In the genomic region with DNA sequence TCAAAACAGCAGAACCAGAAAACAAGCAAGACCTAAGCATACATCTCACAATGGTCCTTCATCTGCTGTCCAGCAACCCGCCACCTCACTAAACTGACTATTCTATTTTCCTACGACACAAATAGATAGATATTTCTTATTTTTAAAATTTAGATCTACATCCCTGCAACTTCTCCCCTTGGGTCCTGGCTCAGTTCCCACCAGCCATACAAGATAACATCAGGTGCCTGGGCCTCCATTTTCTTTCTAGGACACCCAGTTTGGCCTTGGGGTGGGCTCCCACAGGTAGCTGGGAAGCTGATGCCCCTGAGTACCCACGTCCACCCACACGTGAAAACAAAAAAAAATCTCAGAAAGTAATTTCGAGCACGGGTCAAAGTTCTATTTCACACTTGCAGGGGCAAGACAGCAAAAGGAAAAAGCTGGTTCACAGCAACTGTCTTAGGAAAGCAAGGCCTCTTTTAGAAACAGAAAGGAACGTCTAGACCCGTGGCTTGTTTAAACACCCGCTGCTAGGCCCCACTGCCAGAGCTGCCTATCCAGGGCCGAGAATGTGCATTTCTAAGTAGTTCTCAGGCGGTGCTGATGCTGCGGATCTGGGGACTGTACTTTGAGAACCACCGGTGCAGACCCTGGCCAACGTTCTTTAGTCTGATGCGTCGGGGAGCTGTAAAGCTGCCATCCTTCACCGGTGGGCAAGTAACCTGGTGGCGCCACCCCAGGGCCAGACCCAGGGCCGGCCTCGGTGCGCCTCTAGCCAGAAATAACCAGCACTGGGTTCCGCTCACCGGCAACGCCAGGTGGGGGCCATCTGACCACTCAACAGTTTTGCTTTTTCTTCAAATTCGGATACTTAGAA, we compare ENCODE assay signal across 8 cellular contexts. TPM values are rescaled to one million over a fixed set of nuclear protein-coding genes. Genes with fewer than 3 reads are reported as not detected.
DNase-seq lines count a peak whose midpoint lies in the region; ATAC-seq and TF ChIP-seq lines count a peak whose summit lies in the region.

No MANE protein-coding gene starts in this region.

- no peak for TF ChIP-seq CTCF in lower leg skin (IDR thresholded peaks at IDR 0.05)

- peak overlapping the region; percentile 56 for H3K4me3 ChIP-seq in lower leg skin (ENCODE audit: low read depth, poor library complexity, severe bottlenecking)

- intact Hi-C loops in dendritic cell treated with granulocyte-macrophage colony-stimulating factor and Interleukin-4, amounts not matched to agents 40 ng/mL and 50 ng/mL, for 4 days (cut with micrococcal nuclease): loop anchor here (1.0 kb wide), 1 partner anchor 48 kb away; a partner anchor contains a TSS
- intact Hi-C loops in lower leg skin (cut with DNase I; ENCODE audit: low total_unique reads): no loop called here

- peak; percentile 72 for DNase-seq in DMS 273 (lab: John Stamatoyannopoulos, UW; ENCODE audit: unreplicated experiment)
- no peak for DNase-seq in DMS 273 treated with DMSO at 0.1 percent for 48 hours (lab: John Stamatoyannopoulos, UW)
- DNase-seq in KG1 (lab: John Stamatoyannopoulos, UW): peak; percentile 51
- peak in 1 of 2 donors; percentile 88 for DNase-seq in lower leg skin (ENCODE audit: low spot score in 2 of 2)
- peak; percentile 18 to 37 for DNase-seq in stimulated activated CD8-positive, alpha-beta memory T cell treated with anti-CD3 and anti-CD28 coated beads, Interleukin-7, amount 100 ng/mL, for 4 hours (ENCODE audit: low read depth in 2 of 2)

- peak overlapping the region; percentile 90 for H3K4me3 Mint-ChIP-seq in T-helper 1 cell treated with Interleukin-12 subunit alpha and Interleukin-12 subunit beta and Interleukin-4 antibody, amounts not matched to agents 30 μg/mL and 1 μg/mL, for 36 hours
- peak overlapping the region; percentile 87 for H3K4me3 Mint-ChIP-seq in dendritic cell treated with granulocyte-macrophage colony-stimulating factor and Interleukin-4, amounts not matched to agents 40 ng/mL and 50 ng/mL, for 4 days

- H3K27me3 Mint-ChIP-seq in T-helper 1 cell treated with Interleukin-12 subunit alpha and Interleukin-12 subunit beta and Interleukin-4 antibody, amounts not matched to agents 30 μg/mL and 1 μg/mL, for 36 hours (ENCODE audit: low read depth): peaks cover 24% of the 10 kb centered on the region
- peaks cover 16% of the 10 kb centered on the region for H3K27me3 Mint-ChIP-seq in dendritic cell treated with granulocyte-macrophage colony-stimulating factor and Interleukin-4, amounts not matched to agents 40 ng/mL and 50 ng/mL, for 4 days

- peaks cover 4% of the 10 kb centered on the region for H3K9me3 Mint-ChIP-seq in T-helper 1 cell treated with Interleukin-12 subunit alpha and Interleukin-12 subunit beta and Interleukin-4 antibody, amounts not matched to agents 30 μg/mL and 1 μg/mL, for 36 hours
- H3K9me3 Mint-ChIP-seq in dendritic cell treated with granulocyte-macrophage colony-stimulating factor and Interleukin-4, amounts not matched to agents 40 ng/mL and 50 ng/mL, for 4 days: no peaks in the 10 kb centered on the region

- peak; percentile 69 for ATAC-seq in GM21825 (IDR thresholded peaks at IDR 0.05; ENCODE audit: unreplicated experiment)

- TF ChIP-seq POLR2A in lower leg skin (IDR thresholded peaks at IDR 0.05): no peak

- peaks cover 7% of the 10 kb centered on the region for H3K36me3 Mint-ChIP-seq in T-helper 1 cell treated with Interleukin-12 subunit alpha and Interleukin-12 subunit beta and Interleukin-4 antibody, amounts not matched to agents 30 μg/mL and 1 μg/mL, for 36 hours (ENCODE audit: low read depth)
- H3K36me3 Mint-ChIP-seq in dendritic cell treated with granulocyte-macrophage colony-stimulating factor and Interleukin-4, amounts not matched to agents 40 ng/mL and 50 ng/mL, for 4 days (ENCODE audit: low read depth): peaks cover 6% of the 10 kb centered on the region

- H3K4me1 Mint-ChIP-seq in T-helper 1 cell treated with Interleukin-12 subunit alpha and Interleukin-12 subunit beta and Interleukin-4 antibody, amounts not matched to agents 30 μg/mL and 1 μg/mL, for 36 hours (ENCODE audit: low read depth): peaks cover 26% of the 10 kb centered on the region
- peaks cover 11% of the 10 kb centered on the region for H3K4me1 Mint-ChIP-seq in dendritic cell treated with granulocyte-macrophage colony-stimulating factor and Interleukin-4, amounts not matched to agents 40 ng/mL and 50 ng/mL, for 4 days (ENCODE audit: low read depth)

- WGBS in lower leg skin, 2 donors: 12 to 14% methylated on average over 25 of the region's 25 CpGs

- H3K27ac Mint-ChIP-seq in T-helper 1 cell treated with Interleukin-12 subunit alpha and Interleukin-12 subunit beta and Interleukin-4 antibody, amounts not matched to agents 30 μg/mL and 1 μg/mL, for 36 hours: peak overlapping the region; percentile 98
- H3K27ac Mint-ChIP-seq in dendritic cell treated with granulocyte-macrophage colony-stimulating factor and Interleukin-4, amounts not matched to agents 40 ng/mL and 50 ng/mL, for 4 days: peak overlapping the region; percentile 55

RNA-seq across cellular contexts. Expression of a gene that starts 47.3 kb away (rescaled TPM):
- total RNA-seq in lower leg skin: 10 to 100 TPM in 2 of 4 donors, 1 to 10 TPM in 2; 5.8 to 19.6 (median 8.8) TPM

RNA-seq across cellular contexts. Expression of a gene that starts 53.0 kb away (rescaled TPM):
- total RNA-seq in lower leg skin: 1 to 10 TPM; 1.8 to 2.5 (median 2.2) TPM
